1 cellular context compared by ENCODE assay signal in genomic region chr1:174696026-174696821, GRCh38.
TF ChIP-seq lines count a peak whose summit lies in the region.

No MANE protein-coding gene starts in this region.

TF ChIP-seq in K562, 482 proteins besides CTCF, POLR2A, EP300 and RAD21 (continued from another document):
- TF ChIP-seq, protein P1, sequence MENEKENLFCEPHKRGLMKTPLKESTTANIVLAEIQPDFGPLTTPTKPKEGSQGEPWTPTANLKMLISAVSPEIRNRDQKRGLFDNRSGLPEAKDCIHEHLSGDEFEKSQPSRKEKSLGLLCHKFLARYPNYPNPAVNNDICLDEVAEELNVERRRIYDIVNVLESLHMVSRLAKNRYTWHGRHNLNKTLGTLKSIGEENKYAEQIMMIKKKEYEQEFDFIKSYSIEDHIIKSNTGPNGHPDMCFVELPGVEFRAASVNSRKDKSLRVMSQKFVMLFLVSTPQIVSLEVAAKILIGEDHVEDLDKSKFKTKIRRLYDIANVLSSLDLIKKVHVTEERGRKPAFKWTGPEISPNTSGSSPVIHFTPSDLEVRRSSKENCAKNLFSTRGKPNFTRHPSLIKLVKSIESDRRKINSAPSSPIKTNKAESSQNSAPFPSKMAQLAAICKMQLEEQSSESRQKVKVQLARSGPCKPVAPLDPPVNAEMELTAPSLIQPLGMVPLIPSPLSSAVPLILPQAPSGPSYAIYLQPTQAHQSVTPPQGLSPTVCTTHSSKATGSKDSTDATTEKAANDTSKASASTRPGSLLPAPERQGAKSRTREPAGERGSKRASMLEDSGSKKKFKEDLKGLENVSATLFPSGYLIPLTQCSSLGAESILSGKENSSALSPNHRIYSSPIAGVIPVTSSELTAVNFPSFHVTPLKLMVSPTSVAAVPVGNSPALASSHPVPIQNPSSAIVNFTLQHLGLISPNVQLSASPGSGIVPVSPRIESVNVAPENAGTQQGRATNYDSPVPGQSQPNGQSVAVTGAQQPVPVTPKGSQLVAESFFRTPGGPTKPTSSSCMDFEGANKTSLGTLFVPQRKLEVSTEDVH (IDR thresholded peaks at IDR 0.05; ENCODE audit: low read depth, partially characterized antibody), result no peak
- TF ChIP-seq U2AF1 (optimal IDR thresholded peaks at IDR 0.05; ENCODE audit: low read depth, low read length) (no peak), CCAR2 (IDR thresholded peaks at IDR 0.05; ENCODE audit: low read depth, low read length) (no peak), ZNF699 (CRISPR knock-in tag; IDR thresholded peaks at IDR 0.05; ENCODE audit: insufficient replicate concordance) (no peak), ZNF583 (CRISPR knock-in tag; IDR thresholded peaks at IDR 0.05) (no peak), ZBTB9 (CRISPR knock-in tag; IDR thresholded peaks at IDR 0.05) (no peak), ZNF347 (CRISPR knock-in tag; IDR thresholded peaks at IDR 0.05; ENCODE audit: low read depth) (no peak), STAG1 (CRISPR knock-in tag; IDR thresholded peaks at IDR 0.05; ENCODE audit: borderline replicate concordance) (no peak)
